8 cellular contexts compared by ENCODE assay signal in genomic region chr18:76801567-76802505, GRCh38. TPM values are rescaled to one million over a fixed set of nuclear protein-coding genes. Genes with fewer than 3 reads are reported as not detected.
A peak's percentile ranks its signal among the peaks of the same experiment; 100 is the strongest.
DNase-seq lines count a peak whose midpoint lies in the region; ATAC-seq and TF ChIP-seq lines count a peak whose summit lies in the region.

No MANE protein-coding gene starts in this region.

- peaks cover 8% of the 10 kb centered on the region for H3K36me3 Mint-ChIP-seq in Calu3 (ENCODE audit: insufficient read depth, unreplicated experiment)
- H3K36me3 Mint-ChIP-seq in nephron (ENCODE audit: low read depth), result peaks cover 4% of the 10 kb centered on the region

- H3K4me1 Mint-ChIP-seq in Calu3 (ENCODE audit: low read depth, unreplicated experiment) (peaks cover 8% of the 10 kb centered on the region), nephron (no peaks in the 10 kb centered on the region)

- H3K4me3 Mint-ChIP-seq in Calu3 (ENCODE audit: low read depth, unreplicated experiment), result peak overlapping the region; percentile 78
- H3K4me3 Mint-ChIP-seq in nephron, result peak overlapping the region in 1 of 3 experiments; percentile 45

- H3K9me3 Mint-ChIP-seq in Calu3 (ENCODE audit: low read depth, unreplicated experiment) (peaks cover 3% of the 10 kb centered on the region), nephron (peaks cover 4% of the 10 kb centered on the region)

- H3K27ac Mint-ChIP-seq in Calu3 (ENCODE audit: unreplicated experiment) (peak overlapping the region; percentile 56), nephron (no peak overlapping the region)

- ATAC-seq in GM19397 (IDR thresholded peaks at IDR 0.05; ENCODE audit: unreplicated experiment) (peak; percentile 97), HG03432 (IDR thresholded peaks at IDR 0.05; ENCODE audit: unreplicated experiment) (peak; percentile 98)

- CTCF ChIA-PET in Calu3 (lab: Charles Lee), result interaction anchor here (0.6 to 2.2 kb wide), 4 partner anchors 18 to 229 kb away, joined by 3 to 15 read pairs (median 6); no protein-coding TSS in a partner anchor

- H3K27me3 ChIP-seq in NT2/D1 (ENCODE audit: insufficient read depth, insufficient read length), result no peaks in the 10 kb centered on the region

- peak overlapping the region; percentile 76 for H3K9ac ChIP-seq in NT2/D1 (ENCODE audit: insufficient read length, low read depth)

- H3K27me3 Mint-ChIP-seq in Calu3 (ENCODE audit: unreplicated experiment) (no peaks in the 10 kb centered on the region), nephron (ENCODE audit: low read depth) (peaks cover 4% of the 10 kb centered on the region)

- no peaks in the 10 kb centered on the region for H3K9me3 ChIP-seq in NT2/D1 (ENCODE audit: insufficient read depth, low read length)

- H3K4me1 ChIP-seq in NT2/D1 (ENCODE audit: insufficient read depth, insufficient read length), result no peaks in the 10 kb centered on the region

- DNase-seq in Calu3 (peak; percentile 78), NT2/D1 (ENCODE audit: low read depth, low spot score) (no peak), fibroblast of peridontal ligament (ENCODE audit: extremely low read depth) (peak; percentile 30), ureter (ENCODE audit: low spot score) (peak; percentile 61)
- peak; percentile 62 to 72 for DNase-seq in activated T-cell treated with anti-CD3 and anti-CD28 coated beads, Interleukin-2, amount 50 U/mL, for 48 hours

- peak overlapping the region; percentile 43 for H3K4me3 ChIP-seq in NT2/D1 (ENCODE audit: insufficient read length, low read depth)

- no TSS peak for BruUV-seq in Calu3 (replicated peaks; lab: Mats Ljungman, UMichigan)

- no peaks in the 10 kb centered on the region for H3K36me3 ChIP-seq in NT2/D1 (ENCODE audit: insufficient read depth, insufficient read length, low read length)

- TF ChIP-seq CTCF in Calu3 (IDR thresholded peaks at IDR 0.05; ENCODE audit: unreplicated experiment), result peak; percentile 88
- peak; percentile 84 to 86 (median 85) for TF ChIP-seq CTCF in nephron (IDR thresholded peaks at IDR 0.05; ENCODE audit: unreplicated experiment in 3 of 3)

- intact Hi-C loops in Calu3 (cut with micrococcal nuclease; ENCODE audit: unreplicated experiment), result loop anchor here (1.0 to 5.0 kb wide), 6 partner anchors 69 to 410 kb away; no protein-coding TSS in a partner anchor

RNA-seq across cellular contexts. Expression of gene ZNF236, which starts 20.5 kb away (rescaled TPM):
- 19.3 and 22.2 TPM in 2 replicates for total RNA-seq in Calu3 (2022)
- 30.0 TPM for total RNA-seq in ureter
